32 cellular contexts compared by ENCODE assay signal in the genomic region with DNA sequence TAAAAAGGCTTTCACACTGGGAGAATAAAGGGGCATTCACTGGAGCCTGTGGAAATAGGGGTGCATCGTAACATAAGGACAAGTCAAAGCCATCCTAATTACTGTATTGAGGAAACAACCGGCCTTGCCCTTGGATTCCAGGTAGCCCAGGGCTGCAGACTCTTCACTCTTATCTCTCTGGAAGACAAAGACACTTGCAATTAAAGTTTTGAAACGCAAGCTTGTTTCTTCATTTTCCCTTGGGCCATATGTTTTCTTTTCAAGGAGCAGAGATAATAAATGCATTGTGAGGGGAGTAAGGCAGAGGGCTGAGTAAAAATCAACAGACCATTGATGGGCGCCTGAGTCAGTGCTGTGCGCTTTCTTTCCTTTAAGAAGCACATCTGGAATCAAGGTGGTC.
"Had no signal": no experiment of that assay in that cellular context is flagged by ENCODE, and none has a peak within 500 bp of the region (broad histone marks: within the 10 kb centered on the region; RNA-seq: fewer than 3 reads in every experiment).

No MANE protein-coding gene starts in this region.

- DNase-seq: activated CD4-positive, alpha-beta T cell treated with anti-CD3 and anti-CD28 coated beads, Interleukin-2, amount 10 ng/mL, durations not matched to agents 24 days and 14 days; activated CD4-positive, alpha-beta T cell treated with anti-CD3 and anti-CD28 coated beads, Interleukin-2, amount 50 U/mL, for 4 hours; activated CD8-positive, alpha-beta T cell treated with anti-CD3 and anti-CD28 coated beads for 36 hours; activated gamma-delta T cell; activated naive CD4-positive, alpha-beta T cell treated with Interleukin-2 at 50 U/mL for 16 hours; activated naive CD8-positive, alpha-beta T cell treated with anti-CD3 and anti-CD28 coated beads, Interleukin-2, amount 10 ng/mL, durations not matched to agents 7 days and 5 days; activated T-cell treated with anti-CD3 and anti-CD28 coated beads, Interleukin-2, amount 50 U/mL, for 1 hour; activated T-cell treated with anti-CD3 and anti-CD28 coated beads, Interleukin-2, amount 50 U/mL, for 72 hours; amygdala; colonic mucosa; MM.1S; MV-4-11; NCI-H1092; NCI-H1436 treated with DMSO at 0.1 percent for 48 hours; NCI-H1694 treated with DMSO at 0.1 percent for 48 hours; NCI-H2029; NCI-H510A; NCI-H526; NCI-H748 treated with DMSO at 0.1 percent for 48 hours; NK-92 treated with Interleukin-12 subunit alpha and Interleukin-12 subunit beta, amount 100 ng/mL, for 24 hours; PC-3; SHP77; SJCRH30; SK-N-SH; T1000; WERI-Rb-1 had no signal

- H3K4me3 Mint-ChIP-seq: activated CD4-positive, alpha-beta T cell treated with anti-CD3 and anti-CD28 coated beads, Interleukin-2, amount 10 ng/mL, durations not matched to agents 24 days and 14 days; activated CD8-positive, alpha-beta T cell treated with anti-CD3 and anti-CD28 coated beads for 36 hours; activated naive CD4-positive, alpha-beta T cell treated with anti-CD3 and anti-CD28 coated beads, Interleukin-2, amount 50 U/mL, for 24 hours; activated naive CD8-positive, alpha-beta T cell treated with anti-CD3 and anti-CD28 coated beads, Interleukin-2, amount 10 ng/mL, durations not matched to agents 7 days and 5 days; activated T-cell treated with anti-CD3 and anti-CD28 coated beads, Interleukin-2, amount 50 U/mL, for 72 hours; activated T-helper 17 cell treated with anti-CD3 and anti-CD28 coated beads, Interleukin-2, amount 50 U/mL, for 72 hours; central memory CD8-positive, alpha-beta T cell; T-helper 1 cell treated with Interleukin-12 subunit alpha and Interleukin-12 subunit beta and Interleukin-4 antibody, amounts not matched to agents 30 μg/mL and 1 μg/mL, for 36 hours had no signal

- H3K27ac Mint-ChIP-seq: activated CD4-positive, alpha-beta T cell treated with anti-CD3 and anti-CD28 coated beads, Interleukin-2, amount 10 ng/mL, durations not matched to agents 24 days and 14 days; activated CD8-positive, alpha-beta T cell treated with anti-CD3 and anti-CD28 coated beads for 36 hours; activated naive CD4-positive, alpha-beta T cell treated with anti-CD3 and anti-CD28 coated beads, Interleukin-2, amount 50 U/mL, for 24 hours; activated naive CD8-positive, alpha-beta T cell treated with anti-CD3 and anti-CD28 coated beads, Interleukin-2, amount 10 ng/mL, durations not matched to agents 7 days and 5 days; activated T-cell treated with anti-CD3 and anti-CD28 coated beads, Interleukin-2, amount 50 U/mL, for 72 hours; activated T-helper 17 cell treated with anti-CD3 and anti-CD28 coated beads, Interleukin-2, amount 50 U/mL, for 72 hours; T-helper 1 cell treated with Interleukin-12 subunit alpha and Interleukin-12 subunit beta and Interleukin-4 antibody, amounts not matched to agents 30 μg/mL and 1 μg/mL, for 36 hours had no signal

- H3K4me3 ChIP-seq: ascending aorta, cardiac muscle cell, colonic mucosa, SJCRH30 had no signal

- H3K4me1 ChIP-seq: ascending aorta, SJCRH30 had no signal

- H3K36me3 Mint-ChIP-seq: activated naive CD4-positive, alpha-beta T cell treated with anti-CD3 and anti-CD28 coated beads, Interleukin-2, amount 50 U/mL, for 24 hours; activated naive CD8-positive, alpha-beta T cell treated with anti-CD3 and anti-CD28 coated beads, Interleukin-2, amount 10 ng/mL, durations not matched to agents 7 days and 5 days had no signal

- H3K36me3 ChIP-seq: ascending aorta, cardiac muscle cell, colonic mucosa, SJCRH30, WERI-Rb-1 had no signal

- H3K4me1 Mint-ChIP-seq: central memory CD8-positive, alpha-beta T cell had no signal

- ATAC-seq: activated CD8-positive, alpha-beta T cell treated with anti-CD3 and anti-CD28 coated beads for 36 hours; activated T-cell treated with anti-CD3 and anti-CD28 coated beads, Interleukin-2, amount 50 U/mL, for 72 hours; activated T-helper 17 cell treated with anti-CD3 and anti-CD28 coated beads, Interleukin-2, amount 50 U/mL, for 72 hours; PC-3 had no signal

- H3K27me3 Mint-ChIP-seq: activated CD4-positive, alpha-beta T cell treated with anti-CD3 and anti-CD28 coated beads, Interleukin-2, amount 10 ng/mL, durations not matched to agents 24 days and 14 days had no signal

- H3K9me3 ChIP-seq: ascending aorta, colonic mucosa, SJCRH30, SK-N-SH had no signal

- H3K9me3 Mint-ChIP-seq: activated CD4-positive, alpha-beta T cell treated with anti-CD3 and anti-CD28 coated beads, Interleukin-2, amount 10 ng/mL, durations not matched to agents 24 days and 14 days; activated CD8-positive, alpha-beta T cell treated with anti-CD3 and anti-CD28 coated beads for 36 hours; activated naive CD4-positive, alpha-beta T cell treated with anti-CD3 and anti-CD28 coated beads, Interleukin-2, amount 50 U/mL, for 24 hours; activated naive CD8-positive, alpha-beta T cell treated with anti-CD3 and anti-CD28 coated beads, Interleukin-2, amount 10 ng/mL, durations not matched to agents 7 days and 5 days; activated T-cell treated with anti-CD3 and anti-CD28 coated beads, Interleukin-2, amount 50 U/mL, for 72 hours; activated T-helper 17 cell treated with anti-CD3 and anti-CD28 coated beads, Interleukin-2, amount 50 U/mL, for 72 hours; central memory CD8-positive, alpha-beta T cell; T-helper 1 cell treated with Interleukin-12 subunit alpha and Interleukin-12 subunit beta and Interleukin-4 antibody, amounts not matched to agents 30 μg/mL and 1 μg/mL, for 36 hours had no signal

- H3K27me3 ChIP-seq: ascending aorta, cardiac muscle cell, colonic mucosa, SJCRH30 had no signal

- H3K27ac ChIP-seq: ascending aorta, cardiac muscle cell, colonic mucosa, SJCRH30, WERI-Rb-1 had no signal
